Comparison of ENCODE assay signal across 8 cellular contexts in genomic region chr4:119626420-119626819, GRCh38. TPM values are rescaled to one million over a fixed set of nuclear protein-coding genes. Genes with fewer than 3 reads are reported as not detected.
DNase-seq lines count a peak whose midpoint lies in the region; ATAC-seq and TF ChIP-seq lines count a peak whose summit lies in the region.

No MANE protein-coding gene starts in this region.

- H3K14ac ChIP-seq in neuronal stem cell (ENCODE audit: low read length): no peak overlapping the region

- TSS peak; percentile 20 for BruUV-seq in PC-3 (replicated peaks; lab: Mats Ljungman, UMichigan)

- peaks cover 46 to 69% (median 50%) of the 10 kb centered on the region in 3 donors for H3K27me3 Mint-ChIP-seq in CD14-positive monocyte (ENCODE audit: low read depth in 3 of 3)

- DNase-seq in CD14-positive monocyte (ENCODE audit: low spot score) (no peak), PC-3 (no peak), neuronal stem cell (ENCODE audit: low spot score) (no peak), foreskin melanocyte (no peak), GM19240 (ENCODE audit: insufficient read length, low spot score) (no peak), C1 segment of cervical spinal cord (lab: John Stamatoyannopoulos, UW) (no peak)

- H3K4me1 ChIP-seq in PC-3 (ENCODE audit: insufficient read depth, low read length): peaks cover 24% of the 10 kb centered on the region; the same call in 1 of the 2 replicates
- peaks cover 0 to 8% of the 10 kb centered on the region in 2 donors for H3K4me1 ChIP-seq in esophagus (ENCODE audit: control insufficient read depth in 2 of 2, insufficient read depth in 2 of 2, low read length in 1 of 2)
- peaks cover 2 to 11% of the 10 kb centered on the region in 2 donors for H3K4me1 ChIP-seq in neuronal stem cell (ENCODE audit: control insufficient read depth in 2 of 2, insufficient read depth in 1 of 2, low read depth in 1 of 2, low read length in 2 of 2)

- peaks cover 30% of the 10 kb centered on the region for H3K79me2 ChIP-seq in PC-3 (ENCODE audit: low read length)

- H3F3A ChIP-seq in PC-3 (ENCODE audit: low read length, unreplicated experiment): no peaks in the 10 kb centered on the region

- H3K36me3 ChIP-seq in PC-3 (ENCODE audit: low read depth, low read length): no peaks in the 10 kb centered on the region
- H3K36me3 ChIP-seq in esophagus (ENCODE audit: control insufficient read depth in 2 of 2, insufficient read depth in 2 of 2, low read length in 1 of 2): no peaks in the 10 kb centered on the region
- H3K36me3 ChIP-seq in neuronal stem cell (replicated peaks in 1 of 2; ENCODE audit: control insufficient read depth in 2 of 2, insufficient read depth in 2 of 2, low read length in 2 of 2): no peaks in the 10 kb centered on the region

- H3K4me3 Mint-ChIP-seq in CD14-positive monocyte: peak overlapping the region; percentile 74 to 88

- no peaks in the 10 kb centered on the region for H4K20me1 ChIP-seq in PC-3 (ENCODE audit: low read length)

- no peak overlapping the region for H3K27ac Mint-ChIP-seq in CD14-positive monocyte

- H3K4me3 ChIP-seq in PC-3 (ENCODE audit: low read length): peak overlapping the region; percentile 98
- H3K4me3 ChIP-seq in esophagus (ENCODE audit: low read depth in 1 of 2, low read length in 2 of 2): peak overlapping the region; percentile 19 to 55
- peak overlapping the region in 1 of 2 donors; percentile 67 for H3K4me3 ChIP-seq in neuronal stem cell (ENCODE audit: low read length in 2 of 2)

- H4K8ac ChIP-seq in neuronal stem cell (ENCODE audit: low read depth, low read length): no peak overlapping the region

- H3K27ac ChIP-seq in PC-3 (ENCODE audit: low read length): no peak overlapping the region
- peak overlapping the region; percentile 74 to 80 for H3K27ac ChIP-seq in esophagus (ENCODE audit: low read depth in 2 of 2, low read length in 1 of 2)
- no peak overlapping the region for H3K27ac ChIP-seq in neuronal stem cell (replicated peaks; ENCODE audit: low read length)

- no peak overlapping the region for H3K4ac ChIP-seq in neuronal stem cell (ENCODE audit: low read length)

- H2AK5ac ChIP-seq in neuronal stem cell (ENCODE audit: low read depth, low read length): no peak overlapping the region

- H3K27me3 ChIP-seq in PC-3 (ENCODE audit: low read length) (no peaks in the 10 kb centered on the region), esophagus (ENCODE audit: control insufficient read depth in 1 of 2, insufficient read depth in 2 of 2, low read length in 2 of 2) (no peaks in the 10 kb centered on the region), neuronal stem cell (ENCODE audit: control insufficient read depth in 3 of 3, insufficient read depth in 3 of 3, low read depth in 1 of 3, low read length in 3 of 3) (peaks cover 0 to 7% (median 3%) of the 10 kb centered on the region in 3 experiments)

- H3K9me3 Mint-ChIP-seq in CD14-positive monocyte: peaks cover 0 to 9% (median 6%) of the 10 kb centered on the region in 7 donors

- H2AFZ ChIP-seq in PC-3 (ENCODE audit: low read length) (peak overlapping the region; percentile 98; the same call in 1 of the 2 replicates), neuronal stem cell (ENCODE audit: low read length) (peak overlapping the region; percentile 100)

- WGBS in esophagus, 2 donors: 39 to 45% methylated on average over 11 of the region's 11 CpGs
- no CpG with 5 or more reads among the region's 11 CpGs for whole genome bisulfite sequencing in neuronal stem cell (ENCODE audit: extremely low coverage in 2 of 2, insufficient read length in 2 of 2, insufficient replicate concordance in 1 of 2), 2 donors

- H3K9me2 ChIP-seq in PC-3 (replicated peaks; ENCODE audit: low read length): no peaks in the 10 kb centered on the region

- H3K36me3 Mint-ChIP-seq in CD14-positive monocyte: peaks cover 6 to 7% of the 10 kb centered on the region in 2 donors

- H3K9me3 ChIP-seq in PC-3 (ENCODE audit: low read length): no peaks in the 10 kb centered on the region
- no peaks in the 10 kb centered on the region for H3K9me3 ChIP-seq in esophagus (ENCODE audit: control insufficient read depth in 2 of 2, insufficient read depth in 1 of 2, low read depth in 1 of 2, low read length in 1 of 2)
- H3K9me3 ChIP-seq in neuronal stem cell (replicated peaks in 1 of 2; ENCODE audit: control insufficient read depth in 2 of 2, insufficient read depth in 1 of 2, low read depth in 1 of 2, low read length in 2 of 2): no peaks in the 10 kb centered on the region

- H3K9ac ChIP-seq in PC-3 (ENCODE audit: low read length) (no peak overlapping the region; the same call in 1 of the 2 replicates), neuronal stem cell (ENCODE audit: low read depth, low read length, poor library complexity) (no peak overlapping the region)

- H3K18ac ChIP-seq in neuronal stem cell (ENCODE audit: low read length): no peak overlapping the region

- H3K23ac ChIP-seq in neuronal stem cell (ENCODE audit: low read depth, low read length, poor library complexity): no peak overlapping the region

- no peak overlapping the region for H2BK5ac ChIP-seq in neuronal stem cell (ENCODE audit: low read length)

- no peak overlapping the region for H2BK15ac ChIP-seq in neuronal stem cell (ENCODE audit: low read length)

- no peak overlapping the region for H2BK12ac ChIP-seq in neuronal stem cell (ENCODE audit: low read length)

- H4K91ac ChIP-seq in neuronal stem cell (ENCODE audit: low read depth, low read length, poor library complexity): no peak overlapping the region

- H2BK120ac ChIP-seq in neuronal stem cell (ENCODE audit: low read depth, low read length): no peak overlapping the region

- peaks cover 22% of the 10 kb centered on the region for H3K4me1 Mint-ChIP-seq in CD14-positive monocyte

- ATAC-seq in PC-3 (no peak), HG02938 (IDR thresholded peaks at IDR 0.05; ENCODE audit: unreplicated experiment) (no peak)

- CTCF ChIA-PET in PC-3 (lab: Charles Lee): interaction anchor here (0.6 to 2.3 kb wide), 5 partner anchors 55 to 430 kb away, joined by 3 to 11 read pairs (median 4); no protein-coding TSS in a partner anchor

- intact Hi-C loops in CD14-positive monocyte (cut with micrococcal nuclease) (loop anchor here in 1 of 2 donors (10.0 kb wide), 1 partner anchor 652 kb away; no protein-coding TSS in a partner anchor), PC-3 (cut with micrococcal nuclease) (no loop called here)

- H3K79me1 ChIP-seq in neuronal stem cell (ENCODE audit: low read depth, low read length): peaks cover 2% of the 10 kb centered on the region

- POLR2A ChIA-PET in PC-3 (lab: Charles Lee; ENCODE audit: unreplicated experiment): no interaction called here

- TF ChIP-seq CTCF in CD14-positive monocyte (IDR thresholded peaks at IDR 0.05) (no peak), PC-3 (conservative IDR thresholded peaks at IDR 0.05; ENCODE audit: low read depth, low read length) (no peak)

- H3K4me2 ChIP-seq in PC-3 (ENCODE audit: low read length): peak overlapping the region; percentile 91
- no peak overlapping the region for H3K4me2 ChIP-seq in neuronal stem cell (ENCODE audit: insufficient read depth, low read length, poor library complexity, severe bottlenecking)

RNA-seq across cellular contexts. Expression of gene PDE5A, which starts 2.2 kb away (rescaled TPM):
- under 1 TPM; 0.80 to 0.82 TPM for polyA plus RNA-seq in CD14-positive monocyte
- total RNA-seq in PC-3 (2014; rRNA removed): 8.1 and 11.5 TPM in 2 replicates
- polyA plus RNA-seq in esophagus: 1 to 10 TPM; 1.8 to 4.3 TPM
- polyA plus RNA-seq in neuronal stem cell (2013, experiment 1 of 2): 2.4 TPM
- 2.8 TPM for polyA plus RNA-seq in neuronal stem cell (2013, experiment 2 of 2)

Comparison
In these comparisons a context has a peak if more than half of its experiments do, and no peak if none do; other contexts are left out.
1. H3K27ac ChIP-seq: peak in esophagus (2 of 2); none in PC-3 (single experiment) and neuronal stem cell (single experiment).